In the genomic region with DNA sequence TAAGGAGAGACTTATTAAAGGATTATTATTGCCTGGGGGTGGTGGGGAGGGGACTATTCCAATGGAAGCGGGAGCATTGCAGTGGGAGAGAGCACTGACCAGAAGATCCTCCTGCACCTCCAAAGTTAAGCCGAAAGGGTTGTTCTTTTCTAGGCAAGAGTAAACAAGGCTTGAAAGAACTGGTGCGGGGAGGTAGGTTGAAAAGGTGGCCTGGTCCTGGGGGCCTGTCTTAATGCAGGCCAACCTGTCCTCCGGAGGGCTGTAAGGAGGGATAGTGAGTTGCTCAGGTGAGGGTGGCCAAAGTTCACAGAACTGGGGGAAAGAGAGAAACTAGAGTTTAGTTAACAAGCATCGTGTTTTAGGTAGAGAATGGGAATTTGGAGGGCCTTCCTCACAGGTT, we compare ENCODE assay signal across 22 cellular contexts.
"Had no signal": no experiment of that assay in that cellular context is flagged by ENCODE, and none has a peak within 500 bp of the region (broad histone marks: within the 10 kb centered on the region; RNA-seq: fewer than 3 reads in every experiment).

No MANE protein-coding gene starts in this region.

- ATAC-seq: activated T-helper 17 cell treated with anti-CD3 and anti-CD28 coated beads, Interleukin-2, amount 50 U/mL, for 72 hours; gastroesophageal sphincter; heart left ventricle; left cardiac atrium had no signal

- DNase-seq: activated CD4-positive, alpha-beta T cell treated with anti-CD3 and anti-CD28 coated beads for 1 hour; activated CD4-positive, alpha-beta T cell treated with anti-CD3 and anti-CD28 coated beads, Interleukin-2, amount 50 U/mL, for 1 hour; activated T-cell treated with anti-CD3 and anti-CD28 coated beads, Interleukin-2, amount 50 U/mL, for 24 hours; adrenal gland; brain microvascular endothelial cell; colonic mucosa; islet precursor cell; left cardiac atrium; nephron progenitor cell; occipital lobe; stimulated activated CD4-positive, alpha-beta T cell treated with anti-CD3 and anti-CD28 coated beads, Interleukin-2, amount 100 ng/mL, for 48 hours; stimulated activated CD8-positive, alpha-beta memory T cell treated with anti-CD3 and anti-CD28 coated beads, Interleukin-4, amount 100 ng/mL, for 48 hours; stimulated activated naive CD4-positive, alpha-beta T cell; testis; upper lobe of right lung; WERI-Rb-1 had no signal

- H3K4me1 Mint-ChIP-seq: activated T-helper 17 cell treated with anti-CD3 and anti-CD28 coated beads, Interleukin-2, amount 50 U/mL, for 72 hours had no signal

- H3K9me3 ChIP-seq: adrenal gland, ascending aorta, colonic mucosa, gastroesophageal sphincter, heart left ventricle, testis, upper lobe of right lung had no signal

- H3K9me3 Mint-ChIP-seq: activated T-cell treated with anti-CD3 and anti-CD28 coated beads, Interleukin-2, amount 50 U/mL, for 24 hours; activated T-helper 17 cell treated with anti-CD3 and anti-CD28 coated beads, Interleukin-2, amount 50 U/mL, for 72 hours had no signal

- H3K27ac Mint-ChIP-seq: activated naive CD8-positive, alpha-beta T cell; activated T-cell treated with anti-CD3 and anti-CD28 coated beads, Interleukin-2, amount 50 U/mL, for 24 hours; activated T-helper 17 cell treated with anti-CD3 and anti-CD28 coated beads, Interleukin-2, amount 50 U/mL, for 72 hours; nephron progenitor cell had no signal

- H3K4me3 Mint-ChIP-seq: activated naive CD8-positive, alpha-beta T cell; activated T-cell treated with anti-CD3 and anti-CD28 coated beads, Interleukin-2, amount 50 U/mL, for 24 hours; activated T-helper 17 cell treated with anti-CD3 and anti-CD28 coated beads, Interleukin-2, amount 50 U/mL, for 72 hours; nephron progenitor cell had no signal

- H3K36me3 Mint-ChIP-seq: activated naive CD8-positive, alpha-beta T cell had no signal

- H3K27me3 Mint-ChIP-seq: activated naive CD8-positive, alpha-beta T cell; activated T-cell treated with anti-CD3 and anti-CD28 coated beads, Interleukin-2, amount 50 U/mL, for 24 hours; activated T-helper 17 cell treated with anti-CD3 and anti-CD28 coated beads, Interleukin-2, amount 50 U/mL, for 72 hours had no signal

- H3K4me1 ChIP-seq: adrenal gland, ascending aorta, colonic mucosa, testis, upper lobe of right lung had no signal

- H3K36me3 ChIP-seq: adrenal gland, ascending aorta, brain microvascular endothelial cell, colonic mucosa, gastroesophageal sphincter, heart left ventricle, upper lobe of right lung, WERI-Rb-1 had no signal

- H3K27ac ChIP-seq: adrenal gland, ascending aorta, brain microvascular endothelial cell, colonic mucosa, epithelial cell of prostate, gastroesophageal sphincter, heart left ventricle, testis, upper lobe of right lung, WERI-Rb-1 had no signal

- H3K27me3 ChIP-seq: adrenal gland, ascending aorta, colonic mucosa, gastroesophageal sphincter, heart left ventricle, testis, upper lobe of right lung had no signal

- H3K4me3 ChIP-seq: adrenal gland, ascending aorta, colonic mucosa, gastroesophageal sphincter, heart left ventricle, testis, upper lobe of right lung had no signal
